Comparison of ENCODE assay signal across 22 cellular contexts in genomic region chr14:96202441-96203094, GRCh38. TPM values are rescaled to one million over a fixed set of nuclear protein-coding genes. Genes with fewer than 3 reads are reported as not detected.
"Had no signal": no experiment of that assay in that cellular context is flagged by ENCODE, and none has a peak within 500 bp of the region (broad histone marks: within the 10 kb centered on the region; RNA-seq: fewer than 3 reads in every experiment).

No MANE protein-coding gene starts in this region.

- H3K4me3 Mint-ChIP-seq: activated naive CD8-positive, alpha-beta T cell; activated T-helper 1 cell treated with anti-CD3 and anti-CD28 coated beads, Interleukin-12 subunit alpha, Interleukin-12 subunit beta, Interleukin-2, Interleukin-4 antibody, amounts not matched to agents 30 ng/mL and 10 ng/mL and 1 ng/mL, durations not matched to agents 14 hours and 24 hours and 36 hours; natural killer cell treated with Interleukin-12 subunit alpha and Interleukin-12 subunit beta and Interleukin-15 and Interleukin-18, amount 100 ng/mL, for 72 hours; stimulated activated naive B cell treated with anti-CD40 and anti-IgM and Interleukin-4, amounts not matched to agents 10 μg/mL and 1 μg/mL and 100 μg/mL, for 72 hours; T-helper 17 cell had no signal

- H3K9me3 ChIP-seq: lower lobe of right lung, thoracic aorta had no signal

- H3K27me3 ChIP-seq: foreskin keratinocyte, hepatocyte had no signal

- H3K27ac Mint-ChIP-seq: activated T-helper 1 cell treated with anti-CD3 and anti-CD28 coated beads, Interleukin-12 subunit alpha, Interleukin-12 subunit beta, Interleukin-2, Interleukin-4 antibody, amounts not matched to agents 30 ng/mL and 10 ng/mL and 1 ng/mL, durations not matched to agents 14 hours and 24 hours and 36 hours; mesothelial cell of epicardium; natural killer cell treated with Interleukin-12 subunit alpha and Interleukin-12 subunit beta and Interleukin-15 and Interleukin-18, amount 100 ng/mL, for 72 hours; stimulated activated naive B cell treated with anti-CD40 and anti-IgM and Interleukin-4, amounts not matched to agents 10 μg/mL and 1 μg/mL and 100 μg/mL, for 72 hours; T-helper 17 cell had no signal

- H3K27ac ChIP-seq: dorsolateral prefrontal cortex, epithelial cell of prostate, foreskin keratinocyte, hepatocyte, lower lobe of right lung, thoracic aorta, WERI-Rb-1 had no signal

- DNase-seq: activated CD4-positive, alpha-beta T cell treated with anti-CD3 and anti-CD28 coated beads for 1 hour; activated CD4-positive, alpha-beta T cell treated with anti-CD3 and anti-CD28 coated beads, Interleukin-2, amount 50 U/mL, for 4 hours; amniotic stem cell; central memory CD4-positive, alpha-beta T cell; dorsolateral prefrontal cortex; foreskin keratinocyte; lower lobe of right lung; nucleus accumbens; stimulated activated CD4-positive, alpha-beta T cell treated with anti-CD3 and anti-CD28 coated beads, Interleukin-4, amount 100 ng/mL, for 4 hours; stimulated activated naive B cell treated with anti-CD40 and anti-IgM and Interleukin-4, amounts not matched to agents 10 μg/mL and 1 μg/mL and 100 μg/mL, for 72 hours; T-helper 17 cell; WERI-Rb-1 had no signal

- H3K4me3 ChIP-seq: dorsolateral prefrontal cortex, hepatocyte, lower lobe of right lung, smooth muscle cell, thoracic aorta had no signal

- H3K9me3 Mint-ChIP-seq: activated T-helper 1 cell treated with anti-CD3 and anti-CD28 coated beads, Interleukin-12 subunit alpha, Interleukin-12 subunit beta, Interleukin-2, Interleukin-4 antibody, amounts not matched to agents 30 ng/mL and 10 ng/mL and 1 ng/mL, durations not matched to agents 14 hours and 24 hours and 36 hours; mesothelial cell of epicardium; natural killer cell treated with Interleukin-12 subunit alpha and Interleukin-12 subunit beta and Interleukin-15 and Interleukin-18, amount 100 ng/mL, for 72 hours; stimulated activated naive B cell treated with anti-CD40 and anti-IgM and Interleukin-4, amounts not matched to agents 10 μg/mL and 1 μg/mL and 100 μg/mL, for 72 hours had no signal

- ATAC-seq: foreskin keratinocyte; lower lobe of right lung; natural killer cell treated with Interleukin-12 subunit alpha and Interleukin-12 subunit beta and Interleukin-15 and Interleukin-18, amount 100 ng/mL, for 72 hours; sciatic nerve; stimulated activated naive B cell treated with anti-CD40 and anti-IgM and Interleukin-4, amounts not matched to agents 10 μg/mL and 1 μg/mL and 100 μg/mL, for 72 hours; T-helper 17 cell had no signal

- H3K36me3 ChIP-seq: lower lobe of right lung, thoracic aorta, WERI-Rb-1 had no signal

- H3K36me3 Mint-ChIP-seq: activated naive CD8-positive, alpha-beta T cell; mesothelial cell of epicardium; natural killer cell treated with Interleukin-12 subunit alpha and Interleukin-12 subunit beta and Interleukin-15 and Interleukin-18, amount 100 ng/mL, for 72 hours; stimulated activated naive B cell treated with anti-CD40 and anti-IgM and Interleukin-4, amounts not matched to agents 10 μg/mL and 1 μg/mL and 100 μg/mL, for 72 hours had no signal

RNA-seq across cellular contexts. Expression of gene BDKRB2, which starts 2.1 kb away (rescaled TPM):
- total RNA-seq: activated CD8-positive, alpha-beta memory T cell treated with anti-CD3 and anti-CD28 coated beads for 36 hours; activated T-helper 1 cell treated with anti-CD3 and anti-CD28 coated beads, Interleukin-12 subunit alpha, Interleukin-12 subunit beta, Interleukin-2, Interleukin-4 antibody, amounts not matched to agents 30 ng/mL and 10 ng/mL and 1 ng/mL, durations not matched to agents 14 hours and 24 hours and 36 hours; natural killer cell treated with Interleukin-12 subunit alpha and Interleukin-12 subunit beta and Interleukin-15 and Interleukin-18, amount 100 ng/mL, for 72 hours; T-helper 17 cell had no signal

RNA-seq across cellular contexts. Expression of gene BDKRB1, which starts 53.4 kb away (rescaled TPM):
- total RNA-seq: activated CD8-positive, alpha-beta memory T cell treated with anti-CD3 and anti-CD28 coated beads for 36 hours; activated T-helper 1 cell treated with anti-CD3 and anti-CD28 coated beads, Interleukin-12 subunit alpha, Interleukin-12 subunit beta, Interleukin-2, Interleukin-4 antibody, amounts not matched to agents 30 ng/mL and 10 ng/mL and 1 ng/mL, durations not matched to agents 14 hours and 24 hours and 36 hours; lower lobe of right lung; natural killer cell treated with Interleukin-12 subunit alpha and Interleukin-12 subunit beta and Interleukin-15 and Interleukin-18, amount 100 ng/mL, for 72 hours; T-helper 17 cell had no signal
